ENCODE assay signal across 9 cellular contexts in genomic region chr18:37564796-37565137, GRCh38. TPM values are rescaled to one million over a fixed set of nuclear protein-coding genes. Genes with fewer than 3 reads are reported as not detected.
DNase-seq lines count a peak whose midpoint lies in the region; ATAC-seq and TF ChIP-seq lines count a peak whose summit lies in the region.
"Had no signal": no experiment of that assay in that cellular context is flagged by ENCODE, and none has a peak within 500 bp of the region (broad histone marks: within the 10 kb centered on the region; RNA-seq: fewer than 3 reads in every experiment).

No MANE protein-coding gene starts in this region.

- no peak overlapping the region for H2AFZ ChIP-seq in PC-3 (ENCODE audit: low read length)

- H3K36me3 Mint-ChIP-seq in neural crest cell (ENCODE audit: low read depth): peaks cover 2% of the 10 kb centered on the region
- H3K36me3 Mint-ChIP-seq in CD8-positive, alpha-beta T cell: no peaks in the 10 kb centered on the region
- peaks cover 10 to 35% of the 10 kb centered on the region in 2 donors for H3K36me3 Mint-ChIP-seq in activated naive CD4-positive, alpha-beta T cell treated with anti-CD3 and anti-CD28 coated beads, Interleukin-2, amount 50 U/mL, for 72 hours

- TF ChIP-seq CTCF in PC-3 (conservative IDR thresholded peaks at IDR 0.05; ENCODE audit: low read depth, low read length) (no peak), fibroblast of mammary gland (conservative IDR thresholded peaks at IDR 0.05; ENCODE audit: control insufficient read depth, insufficient read depth, low read depth, low read length) (no peak), neural crest cell (conservative IDR thresholded peaks at IDR 0.05) (no peak)
- no peak for TF ChIP-seq CTCF in CD8-positive, alpha-beta T cell (IDR thresholded peaks at IDR 0.05)

- peaks cover 93% of the 10 kb centered on the region for H3K27me3 Mint-ChIP-seq in neural crest cell (ENCODE audit: low read depth)
- peaks cover 54% of the 10 kb centered on the region for H3K27me3 Mint-ChIP-seq in CD8-positive, alpha-beta T cell (ENCODE audit: low read depth)

- H3K4me1 Mint-ChIP-seq in neural crest cell: peaks cover 17% of the 10 kb centered on the region
- peaks cover 22% of the 10 kb centered on the region for H3K4me1 Mint-ChIP-seq in CD8-positive, alpha-beta T cell (ENCODE audit: low read depth)

- H4K20me1 ChIP-seq in PC-3 (ENCODE audit: low read length): no peaks in the 10 kb centered on the region

- H3K36me3 ChIP-seq in PC-3 (ENCODE audit: low read depth, low read length): no peaks in the 10 kb centered on the region
- H3K36me3 ChIP-seq in CD8-positive, alpha-beta T cell (ENCODE audit: insufficient read depth, low read length): no peaks in the 10 kb centered on the region

- H3K4me1 ChIP-seq in PC-3 (ENCODE audit: insufficient read depth, low read length): no peaks in the 10 kb centered on the region
- H3K4me1 ChIP-seq in CD8-positive, alpha-beta T cell (ENCODE audit: insufficient read depth, low read length): no peaks in the 10 kb centered on the region

- intact Hi-C loops in PC-3 (cut with micrococcal nuclease): no loop called here
- intact Hi-C loops in CD8-positive, alpha-beta T cell (cut with DNase I, micrococcal nuclease): no loop called here

- BruUV-seq in PC-3 (replicated peaks; lab: Mats Ljungman, UMichigan): no TSS peak

- H3K4me3 Mint-ChIP-seq in neural crest cell: peak overlapping the region; percentile 97
- no peak overlapping the region for H3K4me3 Mint-ChIP-seq in CD8-positive, alpha-beta T cell

- POLR2A ChIA-PET in PC-3 (lab: Charles Lee; ENCODE audit: unreplicated experiment): no interaction called here
- POLR2A ChIA-PET in CD8-positive, alpha-beta T cell (lab: Charles Lee): no interaction called here

- no peaks in the 10 kb centered on the region for H3K9me3 Mint-ChIP-seq in neural crest cell
- H3K9me3 Mint-ChIP-seq in CD8-positive, alpha-beta T cell: no peaks in the 10 kb centered on the region
- H3K9me3 Mint-ChIP-seq in activated naive CD4-positive, alpha-beta T cell treated with anti-CD3 and anti-CD28 coated beads, Interleukin-2, amount 50 U/mL, for 72 hours: peaks cover 0 to 4% of the 10 kb centered on the region in 2 donors

- H3K9me2 ChIP-seq in PC-3 (replicated peaks; ENCODE audit: low read length): no peaks in the 10 kb centered on the region

- peak; percentile 22; the same call in 1 of the 2 replicates for ATAC-seq in PC-3
- no peak for ATAC-seq in CD8-positive, alpha-beta T cell
- ATAC-seq in activated naive CD4-positive, alpha-beta T cell treated with anti-CD3 and anti-CD28 coated beads, Interleukin-2, amount 50 U/mL, for 72 hours: no peak

- CTCF ChIA-PET in PC-3 (lab: Charles Lee): no interaction called here
- CTCF ChIA-PET in CD8-positive, alpha-beta T cell (lab: Charles Lee): no interaction called here

- no peaks in the 10 kb centered on the region for H3K9me3 ChIP-seq in PC-3 (ENCODE audit: low read length)
- H3K9me3 ChIP-seq in CD8-positive, alpha-beta T cell (ENCODE audit: low read length): no peaks in the 10 kb centered on the region

- H3K27ac ChIP-seq in PC-3 (ENCODE audit: low read length): no peak overlapping the region
- no peak overlapping the region for H3K27ac ChIP-seq in CD8-positive, alpha-beta T cell (ENCODE audit: low read depth, low read length)

- H3F3A ChIP-seq in PC-3 (ENCODE audit: low read length, unreplicated experiment): no peaks in the 10 kb centered on the region

- no peak overlapping the region for H3K27ac Mint-ChIP-seq in neural crest cell (ENCODE audit: unreplicated experiment)
- no peak overlapping the region for H3K27ac Mint-ChIP-seq in CD8-positive, alpha-beta T cell
- H3K27ac Mint-ChIP-seq in activated naive CD4-positive, alpha-beta T cell treated with anti-CD3 and anti-CD28 coated beads, Interleukin-2, amount 50 U/mL, for 72 hours: no peak overlapping the region

- H3K4me2 ChIP-seq in PC-3 (ENCODE audit: low read length): no peak overlapping the region

- no peaks in the 10 kb centered on the region for H3K79me2 ChIP-seq in PC-3 (ENCODE audit: low read length)

- DNase-seq in C1 segment of cervical spinal cord (lab: John Stamatoyannopoulos, UW): peak in 9 of 14 donors; percentile 1 to 70 (median 43)
- DNase-seq in PC-3: peak; percentile 4
- DNase-seq in fibroblast of mammary gland (ENCODE audit: low read depth): peak; percentile 31
- peak; percentile 89 for DNase-seq in neural crest cell (ENCODE audit: low read depth, low spot score)
- no peak for DNase-seq in CD8-positive, alpha-beta T cell
- no peak for DNase-seq in activated naive CD4-positive, alpha-beta T cell treated with anti-CD3 and anti-CD28 coated beads, Interleukin-2, amount 50 U/mL, for 72 hours (ENCODE audit: low spot score in 2 of 2)
- DNase-seq in NCI-H2171 treated with DMSO at 0.1 percent for 48 hours (lab: John Stamatoyannopoulos, UW): no peak
- DNase-seq in NCI-H2171 (lab: John Stamatoyannopoulos, UW): no peak

- no peak overlapping the region for H3K4me3 ChIP-seq in PC-3 (ENCODE audit: low read length)
- no peak overlapping the region for H3K4me3 ChIP-seq in fibroblast of mammary gland (ENCODE audit: control insufficient read depth, low read depth, low read length)
- no peak overlapping the region for H3K4me3 ChIP-seq in CD8-positive, alpha-beta T cell (ENCODE audit: low read depth, low read length)

- H3K9ac ChIP-seq in PC-3 (ENCODE audit: low read length): no peak overlapping the region

- peaks cover 28% of the 10 kb centered on the region for H3K27me3 ChIP-seq in PC-3 (ENCODE audit: low read length)
- H3K27me3 ChIP-seq in CD8-positive, alpha-beta T cell (ENCODE audit: insufficient read depth, low read length): peaks cover 17% of the 10 kb centered on the region

RNA-seq across cellular contexts. Expression of gene CELF4, which starts 0.8 kb away (rescaled TPM):
- total RNA-seq in PC-3 (2014; rRNA removed): 0.40 TPM in 1 of 2 replicates, not detected in the other
- 1.8 and 1.9 TPM in 2 replicates for total RNA-seq in neural crest cell
- not detected for total RNA-seq in CD8-positive, alpha-beta T cell
- not detected for total RNA-seq in activated naive CD4-positive, alpha-beta T cell treated with anti-CD3 and anti-CD28 coated beads, Interleukin-2, amount 50 U/mL, for 72 hours
- total RNA-seq: subcutaneous adipose tissue had no signal

Comparison
In these comparisons a context has a peak if more than half of its experiments do, and no peak if none do; other contexts are left out.
1. DNase-seq: peak in C1 segment of cervical spinal cord (9 of 14), PC-3 (single experiment), fibroblast of mammary gland (single experiment) and neural crest cell (single experiment); none in CD8-positive, alpha-beta T cell (0 of 7), activated naive CD4-positive, alpha-beta T cell treated with anti-CD3 and anti-CD28 coated beads, Interleukin-2, amount 50 U/mL, for 72 hours (0 of 2), NCI-H2171 treated with DMSO at 0.1 percent for 48 hours (single experiment) and NCI-H2171 (single experiment).